8 cellular contexts compared by ENCODE assay signal in the genomic region with DNA sequence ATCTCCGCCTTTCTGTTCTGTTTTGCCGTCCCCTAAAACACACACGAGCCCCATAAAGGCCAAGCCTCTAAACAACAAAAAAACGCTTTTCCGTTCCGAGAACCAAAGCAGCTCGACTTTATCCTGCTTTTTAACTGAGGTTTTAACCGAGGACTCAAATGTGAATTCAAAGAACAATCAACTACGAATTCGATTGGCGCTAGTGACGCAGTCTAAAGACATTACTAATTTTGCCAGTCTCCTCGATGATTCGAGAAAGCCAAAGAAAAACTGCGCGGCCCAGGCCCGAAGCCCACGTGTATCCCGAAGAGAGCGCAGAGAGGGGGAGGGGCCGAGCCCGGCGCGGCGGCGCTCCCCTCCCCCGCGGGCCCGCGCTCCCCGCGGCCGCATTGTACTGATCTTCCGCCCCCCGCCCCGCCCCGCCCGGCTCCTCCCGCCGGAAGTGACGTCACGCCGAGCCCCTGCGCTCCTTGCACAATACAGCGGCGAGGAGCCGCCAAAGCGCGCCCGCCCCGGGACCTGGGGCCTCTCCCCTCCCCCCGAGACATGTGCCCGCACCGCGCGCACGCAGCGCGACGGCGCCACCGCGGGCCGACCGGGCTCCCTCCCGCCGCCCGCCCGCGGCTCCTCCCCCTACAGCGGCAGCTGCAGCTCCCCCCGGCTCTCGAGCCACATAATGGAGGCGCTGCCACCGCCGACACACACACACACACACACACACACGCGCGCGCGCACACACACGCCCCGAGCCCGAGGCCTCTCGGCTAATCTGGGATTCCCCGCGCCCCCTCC. TPM values are rescaled to one million over a fixed set of nuclear protein-coding genes. Genes with fewer than 3 reads are reported as not detected.
DNase-seq lines count a peak whose midpoint lies in the region; ATAC-seq, FAIRE-seq and TF ChIP-seq lines count a peak whose summit lies in the region.

No MANE protein-coding gene starts in this region.

- H3K36me3 ChIP-seq in KMS-11 (ENCODE audit: insufficient read depth): peaks cover 37% of the 10 kb centered on the region; the same call in 1 of the 2 replicates
- H3K36me3 ChIP-seq in fibroblast of lung (ENCODE audit: control insufficient read depth, insufficient read depth, low read length): peaks cover 6% of the 10 kb centered on the region

- ATAC-seq in GM21737 (IDR thresholded peaks at IDR 0.05; ENCODE audit: unreplicated experiment) (peak; percentile 51), natural killer cell (peak; percentile 55 to 76 (median 65))
- ATAC-seq in activated T-helper 17 cell treated with anti-CD3 and anti-CD28 coated beads, Interleukin-2, amount 50 U/mL, for 72 hours (replicated peaks): peak; percentile 64
- ATAC-seq in stimulated activated naive B cell treated with anti-CD40 and anti-IgM and Interleukin-4, amounts not matched to agents 10 μg/mL and 1 μg/mL and 100 μg/mL, for 72 hours (replicated peaks): peak; percentile 69 to 71

- H3K9ac ChIP-seq in KMS-11: peak overlapping the region; percentile 98
- peak overlapping the region; percentile 99 for H3K9ac ChIP-seq in fibroblast of lung (ENCODE audit: insufficient read depth, low read length)

- H3K27me3 ChIP-seq in KMS-11 (ENCODE audit: insufficient read depth, low read depth) (no peaks in the 10 kb centered on the region), fibroblast of lung (ENCODE audit: control insufficient read depth, insufficient read depth, low read length) (no peaks in the 10 kb centered on the region)

- H3K4me1 ChIP-seq in KMS-11 (ENCODE audit: low read depth, poor library complexity, severe bottlenecking) (peaks cover 43% of the 10 kb centered on the region), fibroblast of lung (ENCODE audit: control insufficient read depth, extremely low read depth, insufficient read depth, low read length) (peaks cover 6% of the 10 kb centered on the region)

- H4K20me1 ChIP-seq in KMS-11 (ENCODE audit: insufficient read depth) (peaks cover 49% of the 10 kb centered on the region), fibroblast of lung (ENCODE audit: control insufficient read depth, extremely low read depth, insufficient read depth, low read length) (peaks cover 16% of the 10 kb centered on the region)

- H3K9me3 ChIP-seq in fibroblast of lung (ENCODE audit: control insufficient read depth, insufficient read depth, low read depth, low read length): no peaks in the 10 kb centered on the region

- intact Hi-C loops in natural killer cell (cut with micrococcal nuclease): loop anchor here (1.0 to 10.0 kb wide), 2 partner anchors 211 to 408 kb away; a partner anchor contains a TSS

- H3K27me3 Mint-ChIP-seq in activated T-helper 17 cell treated with anti-CD3 and anti-CD28 coated beads, Interleukin-2, amount 50 U/mL, for 72 hours: no peaks in the 10 kb centered on the region
- no peaks in the 10 kb centered on the region for H3K27me3 Mint-ChIP-seq in natural killer cell (ENCODE audit: low read depth in 2 of 2)
- no peaks in the 10 kb centered on the region for H3K27me3 Mint-ChIP-seq in stimulated activated naive B cell treated with anti-CD40 and anti-IgM and Interleukin-4, amounts not matched to agents 10 μg/mL and 1 μg/mL and 100 μg/mL, for 72 hours

- H3K79me2 ChIP-seq in KMS-11 (ENCODE audit: insufficient read depth, low read depth) (peaks cover 59% of the 10 kb centered on the region), fibroblast of lung (ENCODE audit: control insufficient read depth, insufficient read depth, low read length) (peaks cover 62% of the 10 kb centered on the region)

- H3K27ac ChIP-seq in KMS-11 (peak overlapping the region; percentile 97), fibroblast of lung (ENCODE audit: insufficient read depth, low read length) (peak overlapping the region; percentile 96)

- H3K4me3 Mint-ChIP-seq in activated T-helper 17 cell treated with anti-CD3 and anti-CD28 coated beads, Interleukin-2, amount 50 U/mL, for 72 hours: peak overlapping the region; percentile 95
- H3K4me3 Mint-ChIP-seq in natural killer cell: peak overlapping the region; percentile 98
- H3K4me3 Mint-ChIP-seq in stimulated activated naive B cell treated with anti-CD40 and anti-IgM and Interleukin-4, amounts not matched to agents 10 μg/mL and 1 μg/mL and 100 μg/mL, for 72 hours: peak overlapping the region; percentile 95 to 99

- no peaks in the 10 kb centered on the region for H3K9me3 Mint-ChIP-seq in activated T-helper 17 cell treated with anti-CD3 and anti-CD28 coated beads, Interleukin-2, amount 50 U/mL, for 72 hours
- H3K9me3 Mint-ChIP-seq in natural killer cell: no peaks in the 10 kb centered on the region
- H3K9me3 Mint-ChIP-seq in stimulated activated naive B cell treated with anti-CD40 and anti-IgM and Interleukin-4, amounts not matched to agents 10 μg/mL and 1 μg/mL and 100 μg/mL, for 72 hours: no peaks in the 10 kb centered on the region

- TF ChIP-seq CTCF in KMS-11 (conservative IDR thresholded peaks at IDR 0.05; ENCODE audit: low read depth, low read length) (no peak), fibroblast of lung (conservative IDR thresholded peaks at IDR 0.05 in 1 of 2, IDR thresholded peaks at IDR 0.05 in 1 of 2; ENCODE audit: low read depth in 1 of 2, low read length in 2 of 2) (no peak), natural killer cell (IDR thresholded peaks at IDR 0.05) (no peak)

- no peak for FAIRE-seq in RCC 7860 (lab: Jason Lieb, UNC)

- peak overlapping the region; percentile 97 for H3K27ac Mint-ChIP-seq in activated T-helper 17 cell treated with anti-CD3 and anti-CD28 coated beads, Interleukin-2, amount 50 U/mL, for 72 hours
- H3K27ac Mint-ChIP-seq in natural killer cell: peak overlapping the region; percentile 93 to 98
- peak overlapping the region; percentile 93 for H3K27ac Mint-ChIP-seq in stimulated activated naive B cell treated with anti-CD40 and anti-IgM and Interleukin-4, amounts not matched to agents 10 μg/mL and 1 μg/mL and 100 μg/mL, for 72 hours

- H3K36me3 Mint-ChIP-seq in activated T-helper 17 cell treated with anti-CD3 and anti-CD28 coated beads, Interleukin-2, amount 50 U/mL, for 72 hours (ENCODE audit: low read depth): peaks cover 69% of the 10 kb centered on the region
- peaks cover 13% of the 10 kb centered on the region for H3K36me3 Mint-ChIP-seq in natural killer cell
- peaks cover 36 to 43% of the 10 kb centered on the region in 2 donors for H3K36me3 Mint-ChIP-seq in stimulated activated naive B cell treated with anti-CD40 and anti-IgM and Interleukin-4, amounts not matched to agents 10 μg/mL and 1 μg/mL and 100 μg/mL, for 72 hours

- H3K4me1 Mint-ChIP-seq in activated T-helper 17 cell treated with anti-CD3 and anti-CD28 coated beads, Interleukin-2, amount 50 U/mL, for 72 hours: peaks cover 27% of the 10 kb centered on the region
- peaks cover 63 to 65% of the 10 kb centered on the region in 2 donors for H3K4me1 Mint-ChIP-seq in natural killer cell
- peaks cover 7 to 28% of the 10 kb centered on the region in 2 donors for H3K4me1 Mint-ChIP-seq in stimulated activated naive B cell treated with anti-CD40 and anti-IgM and Interleukin-4, amounts not matched to agents 10 μg/mL and 1 μg/mL and 100 μg/mL, for 72 hours

- H3K4me3 ChIP-seq in KMS-11 (IDR thresholded peaks at IDR 0.05; ENCODE audit: insufficient read depth, low read depth, low read length) (peak overlapping the region; percentile 89), fibroblast of lung (replicated peaks in 1 of 4; ENCODE audit: control extremely low read depth in 1 of 4, insufficient read depth in 1 of 4, low read depth in 3 of 4, low read length in 4 of 4) (peak overlapping the region; percentile 76 to 96 (median 90))

- H2AFZ ChIP-seq in KMS-11 (ENCODE audit: low read depth) (no peak overlapping the region), fibroblast of lung (ENCODE audit: low read length) (no peak overlapping the region)

- DNase-seq in DMS53 treated with DMSO at 0.1 percent for 48 hours (lab: John Stamatoyannopoulos, UW; ENCODE audit: unreplicated experiment) (peak; percentile 80), RCC 7860 (ENCODE audit: low spot score) (peak; percentile 91), fibroblast of lung (ENCODE audit: low read depth in 2 of 2) (peak; percentile 86 to 94), natural killer cell (peak; percentile 95)
- DNase-seq in stimulated activated naive B cell treated with anti-CD40 and anti-IgM and Interleukin-4, amounts not matched to agents 10 μg/mL and 1 μg/mL and 100 μg/mL, for 72 hours: peak; percentile 89

- H3K4me2 ChIP-seq in KMS-11 (peak overlapping the region; percentile 77), fibroblast of lung (ENCODE audit: extremely low read depth, insufficient read depth, low read length) (peak overlapping the region; percentile 96)

RNA-seq across cellular contexts. Expression of a gene that starts 1.4 kb away (rescaled TPM):
- 100 to 1,000 TPM; 336 to 438 TPM for total RNA-seq in activated T-helper 17 cell treated with anti-CD3 and anti-CD28 coated beads, Interleukin-2, amount 50 U/mL, for 72 hours
- total RNA-seq in fibroblast of lung (328 and 383 TPM in 2 replicates), natural killer cell (100 to 1,000 TPM; 467 to 603 (median 504) TPM)
- polyA plus RNA-seq in fibroblast of lung: 231 and 330 TPM in 2 replicates
- polyA plus RNA-seq in fibroblast of lung (2012): 307 and 379 TPM in 2 replicates
- polyA minus RNA-seq in fibroblast of lung (ENCODE audit: low replicate concordance): 14.6 and 94.0 TPM in 2 replicates

RNA-seq across cellular contexts. Expression of a gene that starts 27.4 kb away (rescaled TPM):
- 10 to 100 TPM; 38.7 to 43.1 TPM for total RNA-seq in activated T-helper 17 cell treated with anti-CD3 and anti-CD28 coated beads, Interleukin-2, amount 50 U/mL, for 72 hours
- total RNA-seq in fibroblast of lung (14.9 and 22.8 TPM in 2 replicates), natural killer cell (10 to 100 TPM; 24.3 to 25.4 (median 24.9) TPM)
- polyA plus RNA-seq in fibroblast of lung: 51.5 and 51.9 TPM in 2 replicates
- 68.1 and 71.7 TPM in 2 replicates for polyA plus RNA-seq in fibroblast of lung (2012)
- polyA minus RNA-seq in fibroblast of lung (ENCODE audit: low replicate concordance): 1.1 TPM in 2 replicates

Comparison
In these comparisons a context has a peak if more than half of its experiments do, and no peak if none do; other contexts are left out.
1. Peak in every context shown above with its lines: DNase-seq, ATAC-seq, H3K4me3 ChIP-seq and H3K27ac ChIP-seq.